1 cellular context compared by ENCODE assay signal in the genomic region with DNA sequence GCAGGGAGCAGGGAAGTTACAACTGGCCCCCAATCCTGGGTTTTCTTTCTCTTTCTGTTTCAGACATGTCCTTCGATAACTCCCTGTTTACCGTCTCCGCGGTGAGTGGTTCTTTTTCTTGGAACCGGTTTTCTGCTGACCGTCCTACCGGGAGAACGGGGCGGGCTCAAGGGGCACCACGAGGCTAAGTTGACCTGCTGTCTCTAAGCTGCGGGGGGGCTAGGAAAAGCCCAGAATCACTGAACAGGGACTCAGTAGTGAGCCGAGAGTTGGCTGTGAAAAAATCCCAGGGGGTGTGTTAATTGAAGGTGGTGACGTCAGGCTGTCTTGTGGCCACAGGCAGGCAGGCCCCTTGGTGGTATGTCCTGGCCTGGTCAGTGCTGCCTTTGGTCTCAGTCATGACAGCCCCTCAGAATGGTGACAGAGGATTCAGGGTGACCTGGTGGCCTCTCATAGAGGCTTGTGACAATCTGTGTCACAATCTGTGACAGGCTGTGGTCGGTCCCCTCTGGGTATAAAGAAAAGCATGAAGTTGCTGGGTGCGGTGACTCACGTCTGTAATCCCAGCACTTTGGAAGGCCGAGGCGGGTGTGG.
TF ChIP-seq lines count a peak whose summit lies in the region.

No MANE protein-coding gene starts in this region.

TF ChIP-seq in GM23338, 12 proteins besides CTCF, POLR2A, EP300 and RAD21 (continued from another document):
- TF ChIP-seq, protein P1, sequence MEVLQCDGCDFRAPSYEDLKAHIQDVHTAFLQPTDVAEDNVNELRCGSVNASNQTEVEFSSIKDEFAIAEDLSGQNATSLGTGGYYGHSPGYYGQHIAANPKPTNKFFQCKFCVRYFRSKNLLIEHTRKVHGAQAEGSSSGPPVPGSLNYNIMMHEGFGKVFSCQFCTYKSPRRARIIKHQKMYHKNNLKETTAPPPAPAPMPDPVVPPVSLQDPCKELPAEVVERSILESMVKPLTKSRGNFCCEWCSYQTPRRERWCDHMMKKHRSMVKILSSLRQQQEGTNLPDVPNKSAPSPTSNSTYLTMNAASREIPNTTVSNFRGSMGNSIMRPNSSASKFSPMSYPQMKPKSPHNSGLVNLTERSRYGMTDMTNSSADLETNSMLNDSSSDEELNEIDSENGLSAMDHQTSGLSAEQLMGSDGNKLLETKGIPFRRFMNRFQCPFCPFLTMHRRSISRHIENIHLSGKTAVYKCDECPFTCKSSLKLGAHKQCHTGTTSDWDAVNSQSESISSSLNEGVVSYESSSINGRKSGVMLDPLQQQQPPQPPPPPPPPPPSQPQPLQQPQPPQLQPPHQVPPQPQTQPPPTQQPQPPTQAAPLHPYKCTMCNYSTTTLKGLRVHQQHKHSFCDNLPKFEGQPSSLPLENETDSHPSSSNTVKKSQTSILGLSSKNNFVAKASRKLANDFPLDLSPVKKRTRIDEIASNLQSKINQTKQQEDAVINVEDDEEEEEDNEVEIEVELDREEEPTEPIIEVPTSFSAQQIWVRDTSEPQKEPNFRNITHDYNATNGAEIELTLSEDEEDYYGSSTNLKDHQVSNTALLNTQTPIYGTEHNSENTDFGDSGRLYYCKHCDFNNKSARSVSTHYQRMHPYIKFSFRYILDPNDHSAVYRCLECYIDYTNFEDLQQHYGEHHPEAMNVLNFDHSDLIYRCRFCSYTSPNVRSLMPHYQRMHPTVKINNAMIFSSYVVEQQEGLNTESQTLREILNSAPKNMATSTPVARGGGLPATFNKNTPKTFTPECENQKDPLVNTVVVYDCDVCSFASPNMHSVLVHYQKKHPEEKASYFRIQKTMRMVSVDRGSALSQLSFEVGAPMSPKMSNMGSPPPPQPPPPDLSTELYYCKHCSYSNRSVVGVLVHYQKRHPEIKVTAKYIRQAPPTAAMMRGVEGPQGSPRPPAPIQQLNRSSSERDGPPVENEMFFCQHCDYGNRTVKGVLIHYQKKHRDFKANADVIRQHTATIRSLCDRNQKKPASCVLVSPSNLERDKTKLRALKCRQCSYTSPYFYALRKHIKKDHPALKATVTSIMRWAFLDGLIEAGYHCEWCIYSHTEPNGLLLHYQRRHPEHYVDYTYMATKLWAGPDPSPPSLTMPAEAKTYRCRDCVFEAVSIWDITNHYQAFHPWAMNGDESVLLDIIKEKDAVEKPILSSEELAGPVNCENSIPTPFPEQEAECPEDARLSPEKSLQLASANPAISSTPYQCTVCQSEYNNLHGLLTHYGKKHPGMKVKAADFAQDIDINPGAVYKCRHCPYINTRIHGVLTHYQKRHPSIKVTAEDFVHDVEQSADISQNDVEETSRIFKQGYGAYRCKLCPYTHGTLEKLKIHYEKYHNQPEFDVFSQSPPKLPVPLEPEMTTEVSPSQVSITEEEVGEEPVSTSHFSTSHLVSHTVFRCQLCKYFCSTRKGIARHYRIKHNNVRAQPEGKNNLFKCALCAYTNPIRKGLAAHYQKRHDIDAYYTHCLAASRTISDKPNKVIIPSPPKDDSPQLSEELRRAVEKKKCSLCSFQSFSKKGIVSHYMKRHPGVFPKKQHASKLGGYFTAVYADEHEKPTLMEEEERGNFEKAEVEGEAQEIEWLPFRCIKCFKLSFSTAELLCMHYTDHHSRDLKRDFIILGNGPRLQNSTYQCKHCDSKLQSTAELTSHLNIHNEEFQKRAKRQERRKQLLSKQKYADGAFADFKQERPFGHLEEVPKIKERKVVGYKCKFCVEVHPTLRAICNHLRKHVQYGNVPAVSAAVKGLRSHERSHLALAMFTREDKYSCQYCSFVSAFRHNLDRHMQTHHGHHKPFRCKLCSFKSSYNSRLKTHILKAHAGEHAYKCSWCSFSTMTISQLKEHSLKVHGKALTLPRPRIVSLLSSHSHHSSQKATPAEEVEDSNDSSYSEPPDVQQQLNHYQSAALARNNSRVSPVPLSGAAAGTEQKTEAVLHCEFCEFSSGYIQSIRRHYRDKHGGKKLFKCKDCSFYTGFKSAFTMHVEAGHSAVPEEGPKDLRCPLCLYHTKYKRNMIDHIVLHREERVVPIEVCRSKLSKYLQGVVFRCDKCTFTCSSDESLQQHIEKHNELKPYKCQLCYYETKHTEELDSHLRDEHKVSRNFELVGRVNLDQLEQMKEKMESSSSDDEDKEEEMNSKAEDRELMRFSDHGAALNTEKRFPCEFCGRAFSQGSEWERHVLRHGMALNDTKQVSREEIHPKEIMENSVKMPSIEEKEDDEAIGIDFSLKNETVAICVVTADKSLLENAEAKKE (CRISPR knock-in tag; IDR thresholded peaks at IDR 0.05), result no peak
- no peak for TF ChIP-seq STAT1 (IDR thresholded peaks at IDR 0.05; ENCODE audit: unreplicated experiment)
- no peak for TF ChIP-seq EZH2phosphoT487 (IDR thresholded peaks at IDR 0.05; ENCODE audit: unreplicated experiment)
TF ChIP-seq in GM23338: peak in this region for 0.
